ENCODE assay signal across 1 cellular context in the genomic region with DNA sequence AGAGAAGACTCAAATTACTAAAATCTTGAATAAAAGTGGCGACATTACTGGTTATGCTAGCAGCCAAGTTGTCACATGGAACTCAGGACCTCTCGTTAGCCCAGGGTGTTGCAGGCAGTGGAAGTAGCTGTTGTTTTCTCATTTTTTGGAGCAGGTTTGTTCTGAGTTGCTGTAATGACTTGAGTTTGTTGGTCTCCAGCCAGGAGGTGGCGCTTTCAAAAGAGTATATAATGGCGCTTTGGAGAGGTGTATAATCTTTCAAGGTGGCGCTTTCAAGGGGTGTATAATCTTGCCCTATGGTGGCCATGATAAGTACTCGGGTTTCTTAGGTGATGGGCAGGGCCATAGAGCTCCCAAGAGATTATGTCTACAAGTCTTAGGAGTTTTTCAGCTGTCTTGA.
TF ChIP-seq lines count a peak whose summit lies in the region.

No MANE protein-coding gene starts in this region.

TF ChIP-seq in GM12878, 131 proteins besides CTCF, POLR2A, EP300 and RAD21 (continued from another document):
- TF ChIP-seq, protein P1, sequence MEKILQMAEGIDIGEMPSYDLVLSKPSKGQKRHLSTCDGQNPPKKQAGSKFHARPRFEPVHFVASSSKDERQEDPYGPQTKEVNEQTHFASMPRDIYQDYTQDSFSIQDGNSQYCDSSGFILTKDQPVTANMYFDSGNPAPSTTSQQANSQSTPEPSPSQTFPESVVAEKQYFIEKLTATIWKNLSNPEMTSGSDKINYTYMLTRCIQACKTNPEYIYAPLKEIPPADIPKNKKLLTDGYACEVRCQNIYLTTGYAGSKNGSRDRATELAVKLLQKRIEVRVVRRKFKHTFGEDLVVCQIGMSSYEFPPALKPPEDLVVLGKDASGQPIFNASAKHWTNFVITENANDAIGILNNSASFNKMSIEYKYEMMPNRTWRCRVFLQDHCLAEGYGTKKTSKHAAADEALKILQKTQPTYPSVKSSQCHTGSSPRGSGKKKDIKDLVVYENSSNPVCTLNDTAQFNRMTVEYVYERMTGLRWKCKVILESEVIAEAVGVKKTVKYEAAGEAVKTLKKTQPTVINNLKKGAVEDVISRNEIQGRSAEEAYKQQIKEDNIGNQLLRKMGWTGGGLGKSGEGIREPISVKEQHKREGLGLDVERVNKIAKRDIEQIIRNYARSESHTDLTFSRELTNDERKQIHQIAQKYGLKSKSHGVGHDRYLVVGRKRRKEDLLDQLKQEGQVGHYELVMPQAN (conservative IDR thresholded peaks at IDR 0.05), result no peak
